ENCODE assay signal across 1 cellular context in genomic region chr4:99573735-99574368, GRCh38.
TF ChIP-seq lines count a peak whose summit lies in the region.

No MANE protein-coding gene starts in this region.

TF ChIP-seq in HepG2, 621 proteins besides CTCF, POLR2A, EP300 and RAD21:
- TF ChIP-seq ZNF607 (CRISPR knock-in tag; IDR thresholded peaks at IDR 0.05; ENCODE audit: borderline replicate concordance): no peak
- no peak for TF ChIP-seq ZZZ3 (CRISPR knock-in tag; IDR thresholded peaks at IDR 0.05; ENCODE audit: borderline replicate concordance)
- no peak for TF ChIP-seq ZNF280B (CRISPR knock-in tag; IDR thresholded peaks at IDR 0.05; ENCODE audit: borderline replicate concordance)
- TF ChIP-seq ATRX (CRISPR knock-in tag; IDR thresholded peaks at IDR 0.05; ENCODE audit: borderline replicate concordance): no peak
- no peak for TF ChIP-seq NRL (CRISPR knock-in tag; IDR thresholded peaks at IDR 0.05; ENCODE audit: borderline replicate concordance)
- no peak for TF ChIP-seq MEIS1 (CRISPR knock-in tag; IDR thresholded peaks at IDR 0.05; ENCODE audit: borderline replicate concordance)
